ENCODE assay signal across 25 cellular contexts in the genomic region with DNA sequence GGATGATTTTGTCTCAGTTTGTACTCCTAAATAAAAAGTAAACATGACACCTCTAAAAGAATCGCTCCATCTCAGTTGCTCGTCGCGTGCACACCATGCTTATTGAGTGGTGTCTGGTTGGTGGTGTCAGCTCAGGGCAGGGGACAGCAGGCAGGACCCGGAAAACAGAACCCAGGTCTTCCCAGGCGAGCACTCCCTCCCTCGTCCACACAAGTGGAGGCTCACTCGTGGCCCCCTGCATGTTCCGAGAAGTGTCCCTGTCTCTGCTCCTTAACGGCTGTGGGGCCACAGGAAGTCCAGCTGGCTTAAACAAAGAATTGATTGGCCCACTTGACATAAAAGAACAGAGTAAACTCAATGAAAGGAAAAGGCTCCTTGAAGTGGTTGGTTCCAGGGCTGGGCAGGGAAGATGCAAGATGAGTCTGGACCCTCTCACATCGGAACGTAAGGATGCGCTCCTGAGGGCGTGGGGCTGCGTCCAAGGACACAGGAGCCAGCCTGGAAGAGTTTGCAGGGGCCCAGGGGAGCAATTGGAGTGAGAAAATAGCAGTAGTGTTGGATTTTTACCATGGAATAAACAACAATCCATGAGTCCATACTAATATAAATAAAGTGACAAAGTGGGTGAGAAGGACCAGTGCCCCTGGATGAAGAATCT. TPM values are rescaled to one million over a fixed set of nuclear protein-coding genes. Genes with fewer than 3 reads are reported as not detected.
DNase-seq lines count a peak whose midpoint lies in the region; ATAC-seq, FAIRE-seq and TF ChIP-seq lines count a peak whose summit lies in the region.
"Had no signal": no experiment of that assay in that cellular context is flagged by ENCODE, and none has a peak within 500 bp of the region (broad histone marks: within the 10 kb centered on the region; RNA-seq: fewer than 3 reads in every experiment).

No MANE protein-coding gene starts in this region.

- TF ChIP-seq POLR2A in sigmoid colon (IDR thresholded peaks at IDR 0.05): no peak

- H3K9me3 ChIP-seq in sigmoid colon: no peaks in the 10 kb centered on the region
- H3K9me3 ChIP-seq: BLaER1, HAP-1, SK-N-SH had no signal

- TF ChIP-seq CTCF in CD14-positive monocyte (IDR thresholded peaks at IDR 0.05) (no peak), D721Med (IDR thresholded peaks at IDR 0.05; ENCODE audit: insufficient read depth, missing control alignments) (no peak), sigmoid colon (IDR thresholded peaks at IDR 0.05) (no peak), progenitor cell of endocrine pancreas (IDR thresholded peaks at IDR 0.05; ENCODE audit: unreplicated experiment) (no peak)

- H3K4me1 ChIP-seq in sigmoid colon: peaks cover 0 to 23% (median 12%) of the 10 kb centered on the region in 4 donors
- H3K4me1 ChIP-seq: HAP-1 had no signal

- no peak overlapping the region for H3K4me3 Mint-ChIP-seq in CD14-positive monocyte
- H3K4me3 Mint-ChIP-seq in central memory CD8-positive, alpha-beta T cell: no peak overlapping the region
- no peak overlapping the region for H3K4me3 Mint-ChIP-seq in progenitor cell of endocrine pancreas (ENCODE audit: low read depth)
- H3K4me3 Mint-ChIP-seq: CD8-positive, alpha-beta memory T cell had no signal

- ATAC-seq in central memory CD8-positive, alpha-beta T cell (replicated peaks; ENCODE audit: extremely low read depth, poor library complexity, severe bottlenecking): no peak

- intact Hi-C loops in CD14-positive monocyte (cut with micrococcal nuclease) (no loop called here), sigmoid colon (cut with DNase I) (no loop called here)

- peak; percentile 11 for FAIRE-seq in D721Med (lab: Jason Lieb, UNC)
- FAIRE-seq: G401.6, GM19239 had no signal

- H3K27me3 Mint-ChIP-seq in CD14-positive monocyte (ENCODE audit: low read depth in 3 of 3) (no peaks in the 10 kb centered on the region), progenitor cell of endocrine pancreas (no peaks in the 10 kb centered on the region)
- no peaks in the 10 kb centered on the region for H3K27me3 Mint-ChIP-seq in central memory CD8-positive, alpha-beta T cell
- H3K27me3 Mint-ChIP-seq: CD8-positive, alpha-beta memory T cell had no signal

- WGBS in sigmoid colon, 2 donors: 95 to 97% methylated on average over 15 of the region's 15 CpGs

- H3K27ac ChIP-seq in sigmoid colon: no peak overlapping the region
- H3K27ac ChIP-seq: BLaER1 had no signal

- H3K36me3 Mint-ChIP-seq in CD14-positive monocyte (peaks cover 65 to 67% of the 10 kb centered on the region in 2 donors), progenitor cell of endocrine pancreas (ENCODE audit: insufficient read depth) (peaks cover 54% of the 10 kb centered on the region)
- peaks cover 27% of the 10 kb centered on the region for H3K36me3 Mint-ChIP-seq in central memory CD8-positive, alpha-beta T cell (ENCODE audit: insufficient read depth)

- no peaks in the 10 kb centered on the region for H3K27me3 ChIP-seq in sigmoid colon
- H3K27me3 ChIP-seq: BLaER1 had no signal

- H3K4me3 ChIP-seq in sigmoid colon: no peak overlapping the region
- H3K4me3 ChIP-seq: BLaER1, HAP-1 had no signal

- TF ChIP-seq EP300 in sigmoid colon (IDR thresholded peaks at IDR 0.05): no peak

- H3K27ac Mint-ChIP-seq in CD14-positive monocyte (peak overlapping the region in 2 of 7 donors; percentile 63 to 71), progenitor cell of endocrine pancreas (no peak overlapping the region)
- peak overlapping the region; percentile 18 for H3K27ac Mint-ChIP-seq in central memory CD8-positive, alpha-beta T cell (ENCODE audit: low read depth)

- H3K9me3 Mint-ChIP-seq in CD14-positive monocyte: no peaks in the 10 kb centered on the region
- H3K9me3 Mint-ChIP-seq in central memory CD8-positive, alpha-beta T cell: no peaks in the 10 kb centered on the region
- peaks cover 8% of the 10 kb centered on the region for H3K9me3 Mint-ChIP-seq in progenitor cell of endocrine pancreas (ENCODE audit: low read depth)
- H3K9me3 Mint-ChIP-seq: CD8-positive, alpha-beta memory T cell had no signal

- DNase-seq in CD14-positive monocyte (ENCODE audit: low spot score) (peak; percentile 38), D721Med (ENCODE audit: insufficient read length, low spot score) (no peak), sigmoid colon (peak; percentile 34), progenitor cell of endocrine pancreas (ENCODE audit: low spot score, unreplicated experiment) (no peak), pons (ENCODE audit: low spot score) (no peak), amniotic stem cell (lab: John Stamatoyannopoulos, UW) (no peak)
- DNase-seq in central memory CD8-positive, alpha-beta T cell (ENCODE audit: low spot score in 2 of 2): no peak
- DNase-seq: CD8-positive, alpha-beta memory T cell; DMS 273 treated with DMSO at 0.1 percent for 48 hours; DND-41; KBM-7; MV-4-11; NCI-H1417; NCI-H187; NCI-H226; NCI-H524; NCI-H82; SHP77 treated with DMSO at 0.1 percent for 48 hours; SK-N-SH had no signal

- peaks cover 19% of the 10 kb centered on the region for H3K4me1 Mint-ChIP-seq in CD14-positive monocyte
- no peaks in the 10 kb centered on the region for H3K4me1 Mint-ChIP-seq in central memory CD8-positive, alpha-beta T cell
- peaks cover 17% of the 10 kb centered on the region for H3K4me1 Mint-ChIP-seq in progenitor cell of endocrine pancreas (ENCODE audit: low read depth)
- H3K4me1 Mint-ChIP-seq: CD8-positive, alpha-beta memory T cell had no signal

- peaks cover 5 to 48% (median 38%) of the 10 kb centered on the region in 4 donors for H3K36me3 ChIP-seq in sigmoid colon
- H3K36me3 ChIP-seq: HAP-1 had no signal

RNA-seq across cellular contexts. Expression of a gene that starts 13.1 kb away (rescaled TPM):
- polyA plus RNA-seq in CD14-positive monocyte (not detected), sigmoid colon (under 1 TPM in 2 of 3 donors, not detected in 1; 0.10 to 0.60 TPM)
- total RNA-seq in sigmoid colon (not detected), progenitor cell of endocrine pancreas (0.29 and 0.38 TPM in 2 replicates)
- total RNA-seq: A673, RPMI7951 had no signal
- polyA plus RNA-seq: CD8-positive, alpha-beta memory T cell; SK-N-SH had no signal

RNA-seq across cellular contexts. Expression of a gene that starts 25.0 kb away (rescaled TPM):
- polyA plus RNA-seq in CD14-positive monocyte (100 to 1,000 TPM; 103 to 186 TPM), sigmoid colon (100 to 1,000 TPM; 114 to 179 (median 132) TPM)
- total RNA-seq in sigmoid colon (10 to 100 TPM; 29.3 to 53.5 (median 46.4) TPM), progenitor cell of endocrine pancreas (176 and 182 TPM in 2 replicates)

Comparison
In these comparisons a context has a peak if more than half of its experiments do, and no peak if none do; other contexts are left out.
1. DNase-seq: peak in CD14-positive monocyte (single experiment) and sigmoid colon (single experiment); none in D721Med (single experiment), central memory CD8-positive, alpha-beta T cell (0 of 2), progenitor cell of endocrine pancreas (single experiment), pons (single experiment) and amniotic stem cell (single experiment).